Comparison of ENCODE assay signal across 8 cellular contexts in the genomic region with DNA sequence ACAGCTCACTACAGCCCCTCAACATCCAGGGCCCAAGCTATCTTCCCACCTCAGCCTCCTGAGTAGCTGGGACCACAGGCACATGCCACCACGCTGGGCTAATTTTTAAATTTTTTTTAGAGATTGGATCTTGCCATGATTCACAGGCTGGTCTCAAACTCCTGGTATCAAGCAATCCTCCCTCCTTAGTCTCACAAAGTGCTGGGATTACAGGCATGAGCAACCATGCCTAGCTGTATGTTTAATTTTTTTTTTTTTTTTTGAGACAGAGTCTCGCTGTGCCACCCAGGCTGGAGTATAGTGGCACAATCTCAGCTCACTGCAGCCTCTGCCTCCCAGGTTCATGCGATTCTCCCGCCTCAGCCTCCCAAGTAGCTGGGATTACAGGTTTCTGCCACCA.
DNase-seq lines count a peak whose midpoint lies in the region; TF ChIP-seq lines count a peak whose summit lies in the region.
"Not testable (repeated sequence)": the region's sequence is repeated elsewhere in the genome, so short reads cannot be mapped to it uniquely, and the experiment has no call there.

No MANE protein-coding gene starts in this region.

- H3K27ac ChIP-seq in 22Rv1 (peak overlapping the region; percentile 96), C4-2B (peak overlapping the region; percentile 21; the same call in 1 of the 2 replicates), SK-N-MC (peak overlapping the region; percentile 83; the same call in 1 of the 2 replicates)

- TF ChIP-seq CTCF in 22Rv1 (IDR thresholded peaks at IDR 0.05); C4-2B (conservative IDR thresholded peaks at IDR 0.05): not testable (repeated sequence)

- peak; percentile 43 for DNase-seq in DMS79 treated with DMSO at 0.1 percent for 48 hours (lab: John Stamatoyannopoulos, UW)
- peak; percentile 65 for DNase-seq in NCI-H69 (lab: John Stamatoyannopoulos, UW)
- not testable (repeated sequence) for DNase-seq in SK-N-MC (ENCODE audit: low read depth, low spot score)
- peak; percentile 23 for DNase-seq in glomerular visceral epithelial cell (ENCODE audit: extremely low spot score)
- peak; percentile 60 for DNase-seq in kidney tubule cell (ENCODE audit: low spot score)
- peak; percentile 45 for DNase-seq in renal cortical epithelial cell (ENCODE audit: low read depth)

- H3K9ac ChIP-seq in SK-N-MC (ENCODE audit: insufficient read length) = not testable (repeated sequence)

- H3K4me3 ChIP-seq in SK-N-MC = not testable (repeated sequence)

- not testable (repeated sequence) for H3K9me3 ChIP-seq in SK-N-MC (ENCODE audit: low read depth, low read length)

- H3K36me3 ChIP-seq in SK-N-MC (ENCODE audit: insufficient read depth, low read length) = not testable (repeated sequence)

Comparison
In these comparisons a context has a peak if more than half of its experiments do, and no peak if none do; other contexts are left out.
1. H3K27ac ChIP-seq: peak in every context shown above with its lines; median percentile 96 in 22Rv1; 83 in SK-N-MC; 21 in C4-2B.